Comparison of ENCODE assay signal across 8 cellular contexts in the genomic region with DNA sequence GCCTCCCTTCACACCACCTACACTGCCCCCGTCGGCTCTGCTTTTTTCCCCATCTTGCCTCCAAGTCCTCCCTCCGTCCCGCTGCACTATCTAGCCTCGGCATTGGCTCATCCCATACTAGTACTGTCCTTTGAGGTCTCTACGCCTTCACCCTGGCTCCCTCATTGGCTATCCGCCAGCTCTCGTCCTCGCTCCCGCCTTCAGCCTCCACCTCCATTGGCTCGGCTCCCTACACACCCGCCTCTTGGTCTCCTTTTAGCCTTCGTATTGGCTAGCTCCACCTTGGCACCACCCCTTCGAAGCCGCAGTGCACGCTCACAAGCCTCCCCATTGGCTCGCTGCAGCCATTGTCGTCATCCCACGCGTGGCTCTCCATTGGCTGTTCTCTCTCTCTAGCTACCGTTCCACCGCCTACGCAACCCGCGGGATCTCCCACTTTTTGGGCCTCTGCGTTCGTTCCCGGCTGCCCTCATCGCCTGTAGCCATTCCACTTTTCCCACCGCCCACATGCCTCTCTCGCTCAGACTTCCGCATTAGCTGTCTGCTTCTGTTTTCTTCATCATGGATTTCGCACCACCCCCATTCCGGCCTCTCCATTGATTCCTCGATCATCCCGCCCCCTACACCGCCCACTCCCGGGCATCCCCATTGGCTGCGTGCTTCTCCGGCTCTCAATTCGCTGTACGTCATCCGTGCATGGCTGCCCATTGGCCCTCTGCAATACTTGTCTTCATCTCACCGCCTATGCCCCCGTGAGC.
DNase-seq lines count a peak whose midpoint lies in the region; ATAC-seq and FAIRE-seq lines count a peak whose summit lies in the region.

No MANE protein-coding gene starts in this region.

- peak; percentile 93 for DNase-seq in AG20443 (ENCODE audit: low spot score)
- DNase-seq in NCI-H446 (lab: John Stamatoyannopoulos, UW) = peak; percentile 94 to 97
- DNase-seq in cerebellar cortex (ENCODE audit: low spot score) = peak; percentile 98
- peak; percentile 81 to 89 for DNase-seq in stimulated activated CD4-positive, alpha-beta T cell treated with anti-CD3 and anti-CD28 coated beads, Interleukin-12 subunit alpha, Interleukin-12 subunit beta, amount 100 ng/mL, for 24 hours (ENCODE audit: low read depth in 2 of 2)

- peak; percentile 90 for FAIRE-seq in islet of Langerhans (lab: Jason Lieb, UNC)

- ATAC-seq in GM19043 (IDR thresholded peaks at IDR 0.05; ENCODE audit: low read depth, unreplicated experiment) (peak; percentile 81), HG03354 (IDR thresholded peaks at IDR 0.05; ENCODE audit: poor library complexity, severe bottlenecking, unreplicated experiment) (peak; percentile 87)
- ATAC-seq in activated CD4-positive, CD25-positive, alpha-beta regulatory T cell treated with anti-CD3 and anti-CD28 coated beads, Interleukin-2, amount 50 U/mL, for 24 hours = peak; percentile 65 to 72

Comparison
In these comparisons a context has a peak if more than half of its experiments do, and no peak if none do; other contexts are left out.
1. Peak in every context shown above with its lines: DNase-seq and ATAC-seq.